Comparison of ENCODE assay signal across 8 cellular contexts in the genomic region with DNA sequence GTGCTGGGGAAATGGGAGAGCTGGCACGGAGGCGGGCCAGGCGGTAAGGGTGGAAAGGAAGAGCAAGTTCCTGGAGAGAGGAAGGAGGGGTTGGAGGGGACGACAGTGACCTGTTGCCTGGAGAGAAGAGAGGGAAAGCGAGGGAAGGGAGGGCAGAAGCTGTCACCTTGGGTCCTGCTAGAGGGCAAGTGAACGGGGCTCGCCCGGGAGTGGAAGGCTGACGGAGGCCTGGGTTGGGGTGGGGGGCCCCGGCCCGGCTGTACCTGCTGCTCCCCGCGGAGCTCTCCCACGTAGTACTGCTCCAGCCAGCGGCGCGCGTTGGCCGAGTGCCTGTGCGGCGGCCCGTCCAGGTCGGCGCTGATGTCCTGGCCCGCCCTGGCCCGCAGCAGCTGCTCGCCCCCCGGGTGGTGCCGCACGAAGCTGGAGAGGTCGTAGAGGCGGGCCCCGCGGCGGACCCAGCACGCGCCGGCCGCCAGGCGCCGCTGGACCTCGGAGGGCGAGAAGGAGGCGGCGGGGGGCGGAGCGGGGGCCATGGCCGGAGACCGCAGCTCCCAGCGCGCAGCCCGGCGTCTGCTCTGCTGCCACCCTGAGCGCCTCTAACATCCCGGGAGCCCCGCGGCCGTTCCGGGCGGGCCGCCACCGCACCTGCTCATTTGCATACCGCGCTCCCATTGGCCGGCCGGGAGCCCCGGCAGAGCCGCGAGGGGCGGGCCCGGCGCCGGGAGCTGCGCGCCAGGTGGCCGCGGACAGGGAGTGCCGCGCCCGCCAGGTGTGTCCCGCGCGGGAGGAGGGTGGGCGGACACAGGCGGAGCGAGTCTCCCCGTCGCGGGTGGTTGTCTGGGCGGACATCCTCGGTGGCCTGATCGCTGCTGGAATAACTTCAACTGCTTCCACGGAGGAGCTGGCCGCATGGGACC. TPM values are rescaled to one million over a fixed set of nuclear protein-coding genes. Genes with fewer than 3 reads are reported as not detected.
DNase-seq lines count a peak whose midpoint lies in the region; ATAC-seq, FAIRE-seq and TF ChIP-seq lines count a peak whose summit lies in the region.

Gene FA2H (minus strand): TSS at position 598 of the 917 bp plus-strand sequence. CDS start 65 bp downstream, at position 533.

- DNase-seq in NCI-H2171 treated with DMSO at 0.1 percent for 48 hours (lab: John Stamatoyannopoulos, UW): peak; percentile 83
- DNase-seq in activated CD4-positive, alpha-beta T cell treated with anti-CD3 and anti-CD28 coated beads for 24 hours (ENCODE audit: low read depth in 2 of 2): peak; percentile 23 to 47
- peak; percentile 86 for DNase-seq in HepG2 (ENCODE audit: low spot score)
- DNase-seq in stimulated activated CD4-positive, alpha-beta T cell treated with anti-CD3 and anti-CD28 coated beads, Interleukin-4, amount 100 ng/mL, for 24 hours: peak; percentile 58

- H4K20me1 ChIP-seq in HepG2 (ENCODE audit: insufficient read depth, low read length): no peaks in the 10 kb centered on the region

- intact Hi-C loops in HepG2 (cut with micrococcal nuclease; ENCODE audit: unreplicated experiment): loop anchor here (1.0 kb wide), 2 partner anchors 32 to 39 kb away; no protein-coding TSS in a partner anchor

- no peak for TF ChIP-seq POLR2A in HepG2 (IDR thresholded peaks at IDR 0.05; ENCODE audit: insufficient read depth in 1 of 2, low read depth in 2 of 2, low read length in 2 of 2)

- peak within 1 kb of the TSS; percentile 60 for H3K4me3 ChIP-seq in ACC112 (ENCODE audit: low read depth, low read length)
- peak within 1 kb of the TSS; percentile 45 to 77 (median 56) for H3K4me3 ChIP-seq in HepG2 (replicated peaks in 1 of 3; ENCODE audit: insufficient read depth in 1 of 3, low read depth in 2 of 3, low read length in 3 of 3)

- FAIRE-seq in HepG2 (lab: Jason Lieb, UNC): peak; percentile 30

- H3K36me3 ChIP-seq in ACC112 (ENCODE audit: insufficient read depth, low read length) (no peaks in the 10 kb centered on the region), HepG2 (replicated peaks in 1 of 2; ENCODE audit: control insufficient read depth in 1 of 2, insufficient read depth in 2 of 2, low read length in 2 of 2) (no peaks in the 10 kb centered on the region)

- no peaks in the 10 kb centered on the region for H3K9me3 ChIP-seq in HepG2 (ENCODE audit: low read length)

- CTCF ChIA-PET in HepG2 (lab: Yijun Ruan, JAX; ENCODE audit: low intra/inter-chr PET ratio, low total read pairs): interaction anchor here (1.4 to 2.3 kb wide), 3 partner anchors 39 to 88 kb away, joined by 5 to 17 read pairs (median 5); no protein-coding TSS in a partner anchor

- H2AFZ ChIP-seq in ACC112 (ENCODE audit: low read length, unreplicated experiment) (no peak within 1 kb of the TSS), HepG2 (ENCODE audit: low read length) (no peak within 1 kb of the TSS)

- TF ChIP-seq RAD21 in HepG2 (CRISPR knock-in tag; IDR thresholded peaks at IDR 0.05): peak; percentile 91

- in situ Hi-C loops in HepG2 (cut with HindIII; ENCODE audit: extremely low pct_ligation_motif_present, low pct_unique_long_range_greater_than_20kb): no loop called here

- TF ChIP-seq CTCF in HepG2 (CRISPR knock-in tag; IDR thresholded peaks at IDR 0.05): peak; percentile 66; the same call in 1 of the 2 replicates

- peak within 1 kb of the TSS; percentile 8; the same call in 1 of the 2 replicates for H3K9ac ChIP-seq in HepG2 (ENCODE audit: insufficient read depth, low read depth, low read length)

- H3K27me3 ChIP-seq in ACC112 (ENCODE audit: insufficient read depth, low read length) (peaks cover 57% of the 10 kb centered on the region), HepG2 (ENCODE audit: control insufficient read depth in 1 of 2, insufficient read depth in 2 of 2, low read length in 2 of 2) (peaks cover 3 to 58% of the 10 kb centered on the region in 2 experiments; a peak in 4 of 5 replicates)

- peak within 1 kb of the TSS; percentile 96 for H3K4me2 ChIP-seq in HepG2 (ENCODE audit: low read depth, low read length)

- no TSS peak for BruUV-seq in HepG2 (replicated peaks; lab: Mats Ljungman, UMichigan)

- POLR2A ChIA-PET in HepG2 (lab: Yijun Ruan, JAX): interaction anchor here (1.1 kb wide), 1 partner anchor 38 kb away, joined by 3 read pairs; no protein-coding TSS in a partner anchor

- under 1% methylated on average over 20 of the region's 94 CpGs for WGBS in HepG2 (ENCODE audit: low lambda C conversion rate)

- TF ChIP-seq EP300 in HepG2 (IDR thresholded peaks at IDR 0.05; ENCODE audit: low read depth in 2 of 2, low read length in 2 of 2) (no peak), HepG2 (CRISPR knock-in tag; IDR thresholded peaks at IDR 0.05; ENCODE audit: borderline replicate concordance) (no peak)

- H3K79me2 ChIP-seq in ACC112 (ENCODE audit: control insufficient read depth, insufficient read depth, low read length, unreplicated experiment): no peaks in the 10 kb centered on the region
- no peaks in the 10 kb centered on the region for H3K79me2 ChIP-seq in HepG2 (ENCODE audit: insufficient read depth, low read length)

- ATAC-seq in GM18907 (IDR thresholded peaks at IDR 0.05; ENCODE audit: unreplicated experiment) (peak; percentile 84), HG03103 (IDR thresholded peaks at IDR 0.05; ENCODE audit: low read depth, unreplicated experiment) (peak; percentile 79), HepG2 (peak; percentile 99)

- H3K27ac ChIP-seq in ACC112 (ENCODE audit: low read depth, low read length) (no peak within 1 kb of the TSS), cingulate gyrus (ENCODE audit: low read depth, low read length) (peak within 1 kb of the TSS; percentile 86), HepG2 (ENCODE audit: extremely low read length, insufficient read depth, low read length) (no peak within 1 kb of the TSS)

- H3K4me1 ChIP-seq in ACC112 (ENCODE audit: control insufficient read depth, insufficient read depth, low read length, unreplicated experiment) (peaks cover 5% of the 10 kb centered on the region), HepG2 (ENCODE audit: insufficient read depth, low read length) (peaks cover 22% of the 10 kb centered on the region)

TF ChIP-seq in HepG2, 621 proteins besides CTCF, POLR2A, EP300 and RAD21 (continues in another document):
- TF ChIP-seq IRF1 (CRISPR knock-in tag; IDR thresholded peaks at IDR 0.05; ENCODE audit: low read depth): no peak
- TF ChIP-seq ZNF205 (CRISPR knock-in tag; IDR thresholded peaks at IDR 0.05): no peak
- TF ChIP-seq RELA (CRISPR knock-in tag; IDR thresholded peaks at IDR 0.05): no peak
- no peak for TF ChIP-seq ZKSCAN8 (CRISPR knock-in tag; IDR thresholded peaks at IDR 0.05; ENCODE audit: borderline replicate concordance)
- no peak for TF ChIP-seq ESRRA (CRISPR knock-in tag; IDR thresholded peaks at IDR 0.05; ENCODE audit: low read depth)
- TF ChIP-seq CHD2 (IDR thresholded peaks at IDR 0.05; ENCODE audit: low read depth, low read length): no peak
- TF ChIP-seq RBM22 (optimal IDR thresholded peaks at IDR 0.05; ENCODE audit: low read length): no peak
- TF ChIP-seq ZNF17 (CRISPR knock-in tag; IDR thresholded peaks at IDR 0.05): no peak
- no peak for TF ChIP-seq ZSCAN25 (CRISPR knock-in tag; IDR thresholded peaks at IDR 0.05)
- TF ChIP-seq ZNF773 (CRISPR knock-in tag; IDR thresholded peaks at IDR 0.05; ENCODE audit: borderline replicate concordance): no peak
- TF ChIP-seq NFIC (IDR thresholded peaks at IDR 0.05; ENCODE audit: low read length): no peak
- TF ChIP-seq KAT2B (IDR thresholded peaks at IDR 0.05; ENCODE audit: borderline replicate concordance, low read depth, low read length): no peak
- no peak for TF ChIP-seq CHD4 (IDR thresholded peaks at IDR 0.05; ENCODE audit: borderline replicate concordance, low read length)

RNA-seq across cellular contexts. Expression of gene FA2H, which starts in this region (rescaled TPM):
- not detected in 2 replicates for total RNA-seq in HepG2 (2016; rRNA removed; fragmentation: Illumina TruSeq; extraction: Trizol)
- not detected in 2 replicates for total RNA-seq in HepG2 (2016; cell fraction: cytosol; rRNA removed; fragmentation: Illumina TruSeq; extraction: Trizol; ENCODE audit: low read depth)
- total RNA-seq in HepG2 (2016; cell fraction: insoluble cytoplasmic fraction; rRNA removed; fragmentation: Illumina TruSeq; extraction: Trizol): not detected in 2 replicates
- not detected in 2 replicates for total RNA-seq in HepG2 (2016; cell fraction: membrane; rRNA removed; fragmentation: Illumina TruSeq; extraction: Trizol)
- total RNA-seq in HepG2 (2016; cell fraction: nucleus; rRNA removed; fragmentation: Illumina TruSeq; extraction: Trizol): not detected in 2 replicates
- polyA plus RNA-seq in HepG2 (2011; rRNA removed): 0.09 and 0.20 TPM in 2 replicates
- 0.03 TPM in 1 of 2 replicates, not detected in the other for polyA plus RNA-seq in HepG2 (2011; cell fraction: cytosol; rRNA removed)
- polyA plus RNA-seq in HepG2 (2011; cell fraction: nucleus; rRNA removed): 0.05 TPM in 1 of 2 replicates, not detected in the other
- polyA plus RNA-seq in HepG2 (2012): 0.07 TPM in 1 of 2 replicates, not detected in the other
- polyA plus RNA-seq in HepG2 (2016; cell fraction: cytosol; fragmentation: Illumina TruSeq; extraction: Trizol; ENCODE audit: low read depth): not detected in 2 replicates
- polyA plus RNA-seq in HepG2 (2016; cell fraction: insoluble cytoplasmic fraction; fragmentation: Illumina TruSeq; extraction: Trizol; ENCODE audit: low read depth): 0.11 TPM in 1 of 2 replicates, not detected in the other
- polyA plus RNA-seq in HepG2 (2016; cell fraction: membrane; fragmentation: Illumina TruSeq; extraction: Trizol; ENCODE audit: low read depth): not detected in 2 replicates
- 0.38 TPM in 1 of 2 replicates, not detected in the other for polyA plus RNA-seq in HepG2 (2016; cell fraction: nucleus; fragmentation: Illumina TruSeq; extraction: Trizol; ENCODE audit: insufficient read depth, low read depth)
- 42.8 TPM in 1 of 2 replicates, not detected in the other for polyA minus RNA-seq in HepG2 (2011; rRNA and poly(A)+ RNA removed; ENCODE audit: low replicate concordance)
- polyA minus RNA-seq in HepG2 (2011; cell fraction: cytosol; rRNA and poly(A)+ RNA removed): 0.35 TPM in 1 of 2 replicates, not detected in the other
- polyA minus RNA-seq in HepG2 (2011; cell fraction: nucleus; rRNA and poly(A)+ RNA removed): not detected in 2 replicates

Comparison
In these comparisons a context has a peak if more than half of its experiments do, and no peak if none do; other contexts are left out.
1. DNase-seq: peak in every context shown above with its lines; median percentile 86 in HepG2; 83 in NCI-H2171 treated with DMSO at 0.1 percent for 48 hours; 58 in stimulated activated CD4-positive, alpha-beta T cell treated with anti-CD3 and anti-CD28 coated beads, Interleukin-4, amount 100 ng/mL, for 24 hours; 35 in activated CD4-positive, alpha-beta T cell treated with anti-CD3 and anti-CD28 coated beads for 24 hours.